Comparison of ENCODE assay signal across 23 cellular contexts in the genomic region with DNA sequence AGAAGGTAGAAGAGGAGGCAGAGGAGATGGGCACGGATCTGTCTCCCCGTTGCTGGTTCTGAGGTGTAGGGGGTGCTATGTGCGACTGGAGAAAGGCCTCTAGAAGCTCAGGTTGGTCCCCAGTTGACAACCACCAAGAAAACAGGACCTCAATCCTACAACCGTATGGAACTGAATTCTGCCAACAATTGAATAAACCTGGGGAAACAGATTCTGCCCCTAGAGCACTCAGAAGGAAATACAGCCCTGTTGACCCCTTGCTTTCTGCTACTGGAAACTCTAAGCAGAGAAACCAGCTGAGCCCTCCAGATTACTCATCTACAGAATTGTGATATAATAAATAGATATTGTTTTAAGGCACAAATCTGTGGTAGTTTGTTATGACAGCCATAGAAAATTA.
A peak's percentile ranks its signal among the peaks of the same experiment; 100 is the strongest.
DNase-seq lines count a peak whose midpoint lies in the region; ATAC-seq, FAIRE-seq and TF ChIP-seq lines count a peak whose summit lies in the region.
"Had no signal": no experiment of that assay in that cellular context is flagged by ENCODE, and none has a peak within 500 bp of the region (broad histone marks: within the 10 kb centered on the region; RNA-seq: fewer than 3 reads in every experiment).

No MANE protein-coding gene starts in this region.

- H3K27ac ChIP-seq in SK-N-SH (ENCODE audit: low read depth in 2 of 2, low read length in 1 of 2) (no peak overlapping the region), H1 (ENCODE audit: low read depth, low read length) (no peak overlapping the region), smooth muscle cell (ENCODE audit: low read depth) (no peak overlapping the region)
- H3K27ac ChIP-seq: neutrophil, uterus had no signal

- no peak overlapping the region for H3K4ac ChIP-seq in H1 (replicated peaks; ENCODE audit: insufficient read length, low read depth, low read length)

- FAIRE-seq in H1 (lab: Jason Lieb, UNC) = peak; percentile 84

- no peak overlapping the region for H2BK20ac ChIP-seq in H1 (ENCODE audit: low read length)

- ATAC-seq in SK-N-SH treated with all-trans-retinoic acid at 6 μM for 48 hours (no peak), GM21360 (IDR thresholded peaks at IDR 0.05; ENCODE audit: unreplicated experiment) (no peak)
- ATAC-seq: left ventricle myocardium superior, T-cell had no signal

- no peak overlapping the region for H2BK120ac ChIP-seq in H1 (replicated peaks; ENCODE audit: low read depth, low read length)

- no peak overlapping the region for H3K56ac ChIP-seq in H1 (replicated peaks; ENCODE audit: insufficient read length, low read depth, low read length)

- TF ChIP-seq RAD21 in SK-N-SH (IDR thresholded peaks at IDR 0.05; ENCODE audit: low read length) (no peak), H1 (IDR thresholded peaks at IDR 0.05 in 1 of 2, conservative IDR thresholded peaks at IDR 0.05 in 1 of 2; ENCODE audit: low read depth in 2 of 2, low read length in 2 of 2) (peak; percentile 38 to 59)

- H3K79me2 ChIP-seq in SK-N-SH (ENCODE audit: insufficient read depth) (no peaks in the 10 kb centered on the region), H1 (ENCODE audit: control insufficient read depth in 1 of 2, insufficient read depth in 2 of 2, low read length in 2 of 2) (no peaks in the 10 kb centered on the region), smooth muscle cell (ENCODE audit: low read depth) (no peaks in the 10 kb centered on the region)

- TF ChIP-seq CTCF in SK-N-SH (IDR thresholded peaks at IDR 0.05) (peak; percentile 15; the same call in 1 of the 2 replicates), NB4 (IDR thresholded peaks at IDR 0.05; ENCODE audit: low read depth, low read length) (no peak), H1 (IDR thresholded peaks at IDR 0.05; ENCODE audit: control extremely low read depth in 1 of 3, insufficient read depth in 1 of 3, low read depth in 1 of 3, low read length in 3 of 3) (peak in 2 of 3 experiments; percentile 45 to 57; a peak in 3 of 4 replicates), smooth muscle cell (IDR thresholded peaks at IDR 0.05; ENCODE audit: borderline replicate concordance, insufficient read depth, poor library complexity, severe bottlenecking) (no peak)

- no peak overlapping the region for H2BK12ac ChIP-seq in H1 (ENCODE audit: low read depth, low read length)

- no peak overlapping the region for H3K4me2 ChIP-seq in SK-N-SH
- no peak overlapping the region for H3K4me2 ChIP-seq in H1 (ENCODE audit: insufficient read depth in 1 of 2, low read depth in 2 of 2, low read length in 2 of 2)
- no peak overlapping the region for H3K4me2 ChIP-seq in smooth muscle cell

- no peak overlapping the region for H3K23ac ChIP-seq in H1 (ENCODE audit: insufficient read length)

- no peaks in the 10 kb centered on the region for H3K9me2 ChIP-seq in SK-N-SH

- H3K79me1 ChIP-seq in H1 (ENCODE audit: low read depth, low read length) = no peaks in the 10 kb centered on the region

- H3K9ac ChIP-seq in SK-N-SH (no peak overlapping the region), H1 (replicated peaks in 1 of 4; ENCODE audit: extremely low read depth in 1 of 4, low read depth in 3 of 4, low read length in 3 of 4) (no peak overlapping the region), smooth muscle cell (ENCODE audit: low read depth) (no peak overlapping the region)

- no peaks in the 10 kb centered on the region for H3F3A ChIP-seq in SK-N-SH (replicated peaks; ENCODE audit: insufficient read depth)
- H3F3A ChIP-seq in smooth muscle cell (ENCODE audit: low read depth) = no peaks in the 10 kb centered on the region

- no peaks in the 10 kb centered on the region for H3K23me2 ChIP-seq in H1 (ENCODE audit: low read depth, low read length)

- H2AFZ ChIP-seq in SK-N-SH (ENCODE audit: low read depth) = no peak overlapping the region
- no peak overlapping the region for H2AFZ ChIP-seq in H1 (ENCODE audit: low read length)
- no peak overlapping the region for H2AFZ ChIP-seq in smooth muscle cell (ENCODE audit: low read depth)

- CTCF ChIA-PET in SK-N-SH (lab: Yijun Ruan, JAX) (interaction anchor here (0.6 to 2.7 kb wide), 3 partner anchors 196 to 238 kb away, joined by 3 to 10 read pairs (median 4); no protein-coding TSS in a partner anchor), H1 (lab: Charles Lee; ENCODE audit: partially characterized antibody) (interaction anchor here (0.6 to 1.8 kb wide), 14 partner anchors 9 to 233 kb away, joined by 3 to 9 read pairs (median 3); no protein-coding TSS in a partner anchor)

- H3K4me3 ChIP-seq in SK-N-SH (ENCODE audit: low read depth in 2 of 2, low read length in 1 of 2) (no peak overlapping the region), NB4 (ENCODE audit: low read depth, low read length) (no peak overlapping the region), H1 (ENCODE audit: extremely low read depth in 1 of 4, insufficient read depth in 2 of 4, low read depth in 3 of 4, low read length in 4 of 4) (no peak overlapping the region), smooth muscle cell (no peak overlapping the region)
- H3K4me3 ChIP-seq: uterus had no signal

- H3K27me3 ChIP-seq in SK-N-SH (ENCODE audit: insufficient read depth) = no peaks in the 10 kb centered on the region
- H3K27me3 ChIP-seq in H1 (replicated peaks in 1 of 4; ENCODE audit: control insufficient read depth in 3 of 4, extremely low read depth in 1 of 4, insufficient read depth in 3 of 4, low read length in 3 of 4) = no peaks in the 10 kb centered on the region
- no peaks in the 10 kb centered on the region for H3K27me3 ChIP-seq in smooth muscle cell (ENCODE audit: low read depth)
- H3K27me3 ChIP-seq: neutrophil, uterus had no signal

- H2AK5ac ChIP-seq in H1 (ENCODE audit: low read depth, low read length) = no peak overlapping the region

- H3K9me3 ChIP-seq in SK-N-SH (no peaks in the 10 kb centered on the region), H1 (ENCODE audit: insufficient read depth in 2 of 2, low read depth in 1 of 2, low read length in 1 of 2) (no peaks in the 10 kb centered on the region), smooth muscle cell (replicated peaks; ENCODE audit: low read depth) (no peaks in the 10 kb centered on the region)
- H3K9me3 ChIP-seq: neutrophil, uterus had no signal

- DNase-seq in SK-N-SH (peak; percentile 2), NB4 (ENCODE audit: low read depth) (peak; percentile 18), H1 (ENCODE audit: low read depth in 1 of 2, low spot score in 2 of 2) (no peak), smooth muscle cell (lab: John Stamatoyannopoulos, UW; ENCODE audit: unreplicated experiment) (no peak), GDM1 (lab: John Stamatoyannopoulos, UW) (no peak)
- no peak for DNase-seq in activated CD8-positive, alpha-beta memory T cell treated with anti-CD3 and anti-CD28 coated beads, Interleukin-2, amount 50 U/mL, for 48 hours
- DNase-seq: activated CD4-positive, alpha-beta T cell treated with anti-CD3 and anti-CD28 coated beads, Interleukin-2, amount 50 U/mL, for 4 hours; activated naive CD4-positive, alpha-beta T cell; anterior cingulate cortex; CD4-positive, alpha-beta T cell; effector CD8-positive, alpha-beta T cell; GOT3; immature natural killer cell; left ventricle myocardium superior; MM.1S; NCI-H1930; retina; stimulated activated CD4-positive, alpha-beta T cell treated with anti-CD3 and anti-CD28 coated beads, Interleukin-12 subunit alpha, Interleukin-12 subunit beta, amount 100 ng/mL, for 4 hours; T-cell; uterus had no signal

- no peaks in the 10 kb centered on the region for H4K20me1 ChIP-seq in SK-N-SH (ENCODE audit: insufficient read depth)
- H4K20me1 ChIP-seq in H1 (replicated peaks in 1 of 2; ENCODE audit: control insufficient read depth in 1 of 2, insufficient read depth in 2 of 2, low read length in 2 of 2) = no peaks in the 10 kb centered on the region
- H4K20me1 ChIP-seq in smooth muscle cell (ENCODE audit: low read depth) = no peaks in the 10 kb centered on the region

- 25% methylated on average over 4 of the region's 4 CpGs for WGBS in SK-N-SH (ENCODE audit: low lambda C conversion rate)
- 76% methylated on average over 4 of the region's 4 CpGs; no CpG with 5 or more reads in 1 of the 2 experiments for WGBS in H1 (ENCODE audit: extremely low coverage in 1 of 2, insufficient coverage in 1 of 2, insufficient read length in 1 of 2, insufficient replicate concordance in 2 of 2, low coverage in 1 of 2, low lambda C conversion rate in 2 of 2, missing lambda C conversion rate in 1 of 2), 2 experiments
- 70% methylated on average over 4 of the region's 4 CpGs for WGBS in smooth muscle cell (ENCODE audit: low lambda C conversion rate)

- no peak overlapping the region for H2BK5ac ChIP-seq in H1 (ENCODE audit: low read depth, low read length)

- no peak overlapping the region for H4K8ac ChIP-seq in H1 (ENCODE audit: extremely low read depth, insufficient read depth, low read length)

- no peak overlapping the region for H4K5ac ChIP-seq in H1 (ENCODE audit: insufficient read length, low read depth, low read length)

- H3K14ac ChIP-seq in H1 (ENCODE audit: insufficient read length) = no peak overlapping the region

- POLR2A ChIA-PET in SK-N-SH (lab: Yijun Ruan, JAX) (no interaction called here), H1 (lab: Charles Lee; ENCODE audit: partially characterized antibody) (no interaction called here)

- no peak overlapping the region for H2BK15ac ChIP-seq in H1 (ENCODE audit: low read length)

- no peaks in the 10 kb centered on the region for H3K4me1 ChIP-seq in SK-N-SH (ENCODE audit: control insufficient read depth in 1 of 2, insufficient read depth in 2 of 2, low read depth in 1 of 2, low read length in 1 of 2)
- no peaks in the 10 kb centered on the region for H3K4me1 ChIP-seq in H1 (replicated peaks in 1 of 4; ENCODE audit: control insufficient read depth in 3 of 4, insufficient read depth in 4 of 4, low read length in 3 of 4)
- H3K4me1 ChIP-seq in smooth muscle cell (ENCODE audit: low read depth) = no peaks in the 10 kb centered on the region
- H3K4me1 ChIP-seq: uterus had no signal

- TF ChIP-seq EP300 in SK-N-SH (IDR thresholded peaks at IDR 0.05; ENCODE audit: borderline replicate concordance in 1 of 2, low read depth in 1 of 2, low read length in 1 of 2) = no peak
- no peak for TF ChIP-seq EP300 in H1 (IDR thresholded peaks at IDR 0.05; ENCODE audit: borderline replicate concordance in 1 of 2, low read depth in 2 of 2, low read length in 2 of 2)

- H3K36me3 ChIP-seq in SK-N-SH (replicated peaks in 1 of 2; ENCODE audit: control insufficient read depth in 1 of 2, insufficient read depth in 2 of 2, low read length in 1 of 2) (no peaks in the 10 kb centered on the region), H1 (ENCODE audit: control insufficient read depth in 2 of 4, insufficient read depth in 4 of 4, low read length in 3 of 4) (no peaks in the 10 kb centered on the region), smooth muscle cell (ENCODE audit: low read depth) (no peaks in the 10 kb centered on the region)
- H3K36me3 ChIP-seq: neutrophil, uterus had no signal

- no peak overlapping the region for H3K18ac ChIP-seq in H1 (ENCODE audit: extremely low read depth, low read length)

- TF ChIP-seq POLR2A in NB4 (IDR thresholded peaks at IDR 0.05; ENCODE audit: extremely low read depth, insufficient read length) = no peak
- no peak for TF ChIP-seq POLR2A in H1 (IDR thresholded peaks at IDR 0.05; ENCODE audit: control extremely low read depth in 1 of 2, low read depth in 2 of 2, low read length in 2 of 2)

- H4K91ac ChIP-seq in H1 (replicated peaks; ENCODE audit: insufficient read length, low read length) = no peak overlapping the region

TF ChIP-seq in SK-N-SH treated with all-trans-retinoic acid at 6 μM for 48 hours, 23 proteins besides CTCF, POLR2A, EP300 and RAD21 (continues in another document):
- TF ChIP-seq ZFP3 (CRISPR knock-in tag; IDR thresholded peaks at IDR 0.05) = no peak

Comparison
In these comparisons a context has a peak if more than half of its experiments do, and no peak if none do; other contexts are left out.
1. DNase-seq: peak in SK-N-SH (single experiment) and NB4 (single experiment); none in H1 (0 of 2), smooth muscle cell (single experiment), GDM1 (single experiment) and activated CD8-positive, alpha-beta memory T cell treated with anti-CD3 and anti-CD28 coated beads, Interleukin-2, amount 50 U/mL, for 48 hours (single experiment).
2. CTCF ChIP-seq: peak in SK-N-SH (single experiment) and H1 (2 of 3); none in NB4 (single experiment) and smooth muscle cell (single experiment).